ENCODE assay signal across 9 cellular contexts in the genomic region with DNA sequence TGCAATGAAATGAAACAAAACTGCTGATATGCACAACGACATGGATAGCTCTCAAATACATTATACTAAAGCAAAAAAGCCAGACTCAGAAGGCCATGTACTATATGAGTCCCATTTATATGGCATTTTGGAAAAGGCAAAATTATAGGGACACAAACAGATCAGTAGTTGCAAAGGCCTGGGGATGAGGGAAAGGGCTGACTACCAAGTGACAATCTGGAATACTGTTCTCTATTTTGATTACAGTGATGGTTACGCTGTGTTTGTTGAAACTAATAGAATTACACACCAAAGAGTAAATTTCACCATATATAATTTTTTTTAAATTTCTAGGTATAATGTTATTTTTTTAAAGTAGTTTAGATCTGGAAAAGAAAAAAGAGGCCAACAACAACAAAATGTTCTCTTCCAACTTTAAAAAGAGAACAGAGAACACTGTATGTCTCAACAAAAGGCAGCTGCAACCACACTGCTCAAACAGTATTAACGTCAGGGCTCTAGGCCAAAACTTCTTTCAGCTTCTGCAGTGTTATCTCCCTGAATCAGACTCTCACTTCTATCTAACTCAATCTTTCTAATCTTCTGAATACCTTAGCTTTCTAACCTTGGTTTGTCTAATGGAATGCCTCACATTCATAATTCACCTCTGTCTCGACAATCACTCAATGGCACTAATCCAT.
A peak's percentile ranks its signal among the peaks of the same experiment; 100 is the strongest.
DNase-seq lines count a peak whose midpoint lies in the region; ATAC-seq and TF ChIP-seq lines count a peak whose summit lies in the region.
"Had no signal": no experiment of that assay in that cellular context is flagged by ENCODE, and none has a peak within 500 bp of the region (broad histone marks: within the 10 kb centered on the region; RNA-seq: fewer than 3 reads in every experiment).

No MANE protein-coding gene starts in this region.

- ATAC-seq in T-helper 17 cell, result no peak
- no peak for ATAC-seq in HG03378 (IDR thresholded peaks at IDR 0.05; ENCODE audit: unreplicated experiment)
- ATAC-seq in HG02938 (IDR thresholded peaks at IDR 0.05; ENCODE audit: unreplicated experiment), result no peak
- ATAC-seq in GM19023 (IDR thresholded peaks at IDR 0.05; ENCODE audit: unreplicated experiment), result no peak

- peak overlapping the region; percentile 33 to 46 for H3K27ac ChIP-seq in right atrium auricular region
- peak overlapping the region in 2 of 3 donors; percentile 8 to 48 for H3K27ac ChIP-seq in thyroid gland
- H3K27ac ChIP-seq: 22Rv1 had no signal

- DNase-seq in NCI-H2107 treated with DMSO at 0.1 percent for 48 hours (lab: John Stamatoyannopoulos, UW; ENCODE audit: unreplicated experiment) (peak; percentile 7), NCI-H2107 (lab: John Stamatoyannopoulos, UW) (no peak), T-helper 17 cell (no peak), right atrium auricular region (ENCODE audit: low spot score) (no peak), thyroid gland (no peak)

- peaks cover 32% of the 10 kb centered on the region for H3K4me1 Mint-ChIP-seq in T-helper 17 cell

- H3K27me3 ChIP-seq in right atrium auricular region, result no peaks in the 10 kb centered on the region
- H3K27me3 ChIP-seq in thyroid gland, result no peaks in the 10 kb centered on the region

- no peak overlapping the region for H3K4me3 ChIP-seq in right atrium auricular region
- H3K4me3 ChIP-seq in thyroid gland (replicated peaks in 1 of 3), result no peak overlapping the region

- H3K4me3 Mint-ChIP-seq in T-helper 17 cell, result no peak overlapping the region

- intact Hi-C loops in thyroid gland (cut with DNase I), result no loop called here

- no peaks in the 10 kb centered on the region for H3K36me3 ChIP-seq in right atrium auricular region
- H3K36me3 ChIP-seq in thyroid gland, result no peaks in the 10 kb centered on the region

- WGBS in thyroid gland, 2 donors, result 57 to 63% methylated on average over 4 of the region's 4 CpGs

- no peak for TF ChIP-seq POLR2A in thyroid gland (IDR thresholded peaks at IDR 0.05)

- H3K36me3 Mint-ChIP-seq in T-helper 17 cell (ENCODE audit: low read depth), result peaks cover 5% of the 10 kb centered on the region

- H3K27me3 Mint-ChIP-seq in T-helper 17 cell, result no peaks in the 10 kb centered on the region

- H3K4me1 ChIP-seq in right atrium auricular region (peaks cover 0 to 31% of the 10 kb centered on the region in 2 donors), thyroid gland (peaks cover 10 to 32% of the 10 kb centered on the region in 2 donors)

- H3K27ac Mint-ChIP-seq in T-helper 17 cell, result peak overlapping the region; percentile 77

- H3K9me3 ChIP-seq in T-helper 17 cell (ENCODE audit: control insufficient read depth, low read length, poor library complexity, severe bottlenecking) (no peaks in the 10 kb centered on the region), right atrium auricular region (no peaks in the 10 kb centered on the region), thyroid gland (no peaks in the 10 kb centered on the region)

- TF ChIP-seq CTCF in right atrium auricular region (IDR thresholded peaks at IDR 0.05), result no peak
- no peak for TF ChIP-seq CTCF in thyroid gland (IDR thresholded peaks at IDR 0.05)
